1 cellular context compared by ENCODE assay signal in genomic region chr18:23716966-23717365, GRCh38.
TF ChIP-seq lines count a peak whose summit lies in the region.

No MANE protein-coding gene starts in this region.

TF ChIP-seq in HCT116, 20 proteins besides CTCF, POLR2A, EP300 and RAD21 (continued from another document):
- TF ChIP-seq ZFX (IDR thresholded peaks at IDR 0.05) = no peak
- TF ChIP-seq ZNF274 (IDR thresholded peaks at IDR 0.05; ENCODE audit: low read depth, low read length) = no peak
- TF ChIP-seq CEBPB (IDR thresholded peaks at IDR 0.05; ENCODE audit: low read depth) = no peak
- TF ChIP-seq TCF7L2 (IDR thresholded peaks at IDR 0.05; ENCODE audit: borderline replicate concordance, extremely low read depth, insufficient read depth, insufficient read length) = no peak
- no peak for TF ChIP-seq FOSL1 (IDR thresholded peaks at IDR 0.05; ENCODE audit: low read depth)
- TF ChIP-seq ELF1 (IDR thresholded peaks at IDR 0.05; ENCODE audit: borderline replicate concordance, low read depth) = no peak
- no peak for TF ChIP-seq YY1 (IDR thresholded peaks at IDR 0.05; ENCODE audit: extremely low read depth, insufficient replicate concordance, low read depth, low read length)
- no peak for TF ChIP-seq JUND (IDR thresholded peaks at IDR 0.05)
- TF ChIP-seq SIN3A (IDR thresholded peaks at IDR 0.05; ENCODE audit: low read depth) = no peak
- TF ChIP-seq ATF3 (IDR thresholded peaks at IDR 0.05) = no peak
- TF ChIP-seq SP1 (IDR thresholded peaks at IDR 0.05; ENCODE audit: low read depth) = no peak
- TF ChIP-seq ZBTB33 (IDR thresholded peaks at IDR 0.05; ENCODE audit: extremely low read depth, insufficient replicate concordance, low read length) = no peak
- no peak for TF ChIP-seq SRF (IDR thresholded peaks at IDR 0.05; ENCODE audit: low read depth)
- TF ChIP-seq EZH2phosphoT487 (IDR thresholded peaks at IDR 0.05; ENCODE audit: borderline replicate concordance) = no peak
- TF ChIP-seq EGR1 (IDR thresholded peaks at IDR 0.05; ENCODE audit: low read depth) = no peak
